In genomic region chr5:172370648-172371248, GRCh38 we compare ENCODE assay signal across 9 cellular contexts.
DNase-seq lines count a peak whose midpoint lies in the region; ATAC-seq and TF ChIP-seq lines count a peak whose summit lies in the region.
"Had no signal": no experiment of that assay in that cellular context is flagged by ENCODE, and none has a peak within 500 bp of the region (broad histone marks: within the 10 kb centered on the region; RNA-seq: fewer than 3 reads in every experiment).

No MANE protein-coding gene starts in this region.

- H3K4me3 ChIP-seq in heart left ventricle (no peak overlapping the region), dorsolateral prefrontal cortex (no peak overlapping the region), lower leg skin (ENCODE audit: low read depth, poor library complexity, severe bottlenecking) (no peak overlapping the region)

- H3K4me3 Mint-ChIP-seq in stimulated activated memory B cell treated with anti-CD40 and anti-IgM and Interleukin-4, amounts not matched to agents 10 μg/mL and 1 μg/mL and 100 μg/mL, for 72 hours, result no peak overlapping the region
- H3K4me3 Mint-ChIP-seq: stimulated activated effector memory CD8-positive, alpha-beta T cell treated with anti-CD3 and anti-CD28 coated beads, Interleukin-12 subunit alpha, Interleukin-12 subunit beta, amount 100 ng/mL, for 72 hours had no signal

- peaks cover 7% of the 10 kb centered on the region for H3K9me3 Mint-ChIP-seq in stimulated activated memory B cell treated with anti-CD40 and anti-IgM and Interleukin-4, amounts not matched to agents 10 μg/mL and 1 μg/mL and 100 μg/mL, for 72 hours

- intact Hi-C loops in heart left ventricle (cut with DNase I), result no loop called here
- intact Hi-C loops in Right ventricle myocardium inferior (cut with DNase I), result no loop called here
- intact Hi-C loops in dorsolateral prefrontal cortex (cut with DNase I), result loop anchor here (5.0 to 10.0 kb wide), 2 partner anchors 47 to 324 kb away; no protein-coding TSS in a partner anchor
- intact Hi-C loops in posterior vena cava (cut with DNase I), result no loop called here
- intact Hi-C loops in lower leg skin (cut with DNase I; ENCODE audit: low total_unique reads), result no loop called here

- TF ChIP-seq POLR2A in heart left ventricle (IDR thresholded peaks at IDR 0.05) (no peak), lower leg skin (IDR thresholded peaks at IDR 0.05) (no peak)

- H3K4me1 Mint-ChIP-seq in stimulated activated memory B cell treated with anti-CD40 and anti-IgM and Interleukin-4, amounts not matched to agents 10 μg/mL and 1 μg/mL and 100 μg/mL, for 72 hours, result no peaks in the 10 kb centered on the region
- H3K4me1 Mint-ChIP-seq: stimulated activated effector memory CD8-positive, alpha-beta T cell treated with anti-CD3 and anti-CD28 coated beads, Interleukin-12 subunit alpha, Interleukin-12 subunit beta, amount 100 ng/mL, for 72 hours had no signal

- peaks cover 33% of the 10 kb centered on the region for H3K27me3 Mint-ChIP-seq in stimulated activated memory B cell treated with anti-CD40 and anti-IgM and Interleukin-4, amounts not matched to agents 10 μg/mL and 1 μg/mL and 100 μg/mL, for 72 hours

- peaks cover 0 to 18% (median 13%) of the 10 kb centered on the region in 12 donors for H3K9me3 ChIP-seq in heart left ventricle

- no peak overlapping the region for H3K27ac Mint-ChIP-seq in stimulated activated memory B cell treated with anti-CD40 and anti-IgM and Interleukin-4, amounts not matched to agents 10 μg/mL and 1 μg/mL and 100 μg/mL, for 72 hours
- H3K27ac Mint-ChIP-seq: stimulated activated effector memory CD8-positive, alpha-beta T cell treated with anti-CD3 and anti-CD28 coated beads, Interleukin-12 subunit alpha, Interleukin-12 subunit beta, amount 100 ng/mL, for 72 hours had no signal

- no peaks in the 10 kb centered on the region for H3K36me3 Mint-ChIP-seq in stimulated activated memory B cell treated with anti-CD40 and anti-IgM and Interleukin-4, amounts not matched to agents 10 μg/mL and 1 μg/mL and 100 μg/mL, for 72 hours
- H3K36me3 Mint-ChIP-seq: stimulated activated effector memory CD8-positive, alpha-beta T cell treated with anti-CD3 and anti-CD28 coated beads, Interleukin-12 subunit alpha, Interleukin-12 subunit beta, amount 100 ng/mL, for 72 hours had no signal

- WGBS in heart left ventricle, 4 donors, result 43 to 57% (median 49%) methylated on average over 3 of the region's 3 CpGs
- WGBS in lower leg skin, 2 donors, result 53 to 55% methylated on average over 3 of the region's 3 CpGs

- DNase-seq in heart left ventricle (no peak), Right ventricle myocardium inferior (ENCODE audit: missing footprints) (no peak), NCI-H69 (lab: John Stamatoyannopoulos, UW) (peak; percentile 31), dorsolateral prefrontal cortex (peak in 1 of 10 donors; percentile 59), posterior vena cava (ENCODE audit: low spot score) (peak; percentile 15), lower leg skin (ENCODE audit: low spot score in 2 of 2) (no peak)

- ATAC-seq in heart left ventricle (peak in 1 of 4 donors; percentile 14), Right ventricle myocardium inferior (no peak), HG03460 (IDR thresholded peaks at IDR 0.05; ENCODE audit: unreplicated experiment) (no peak)
- ATAC-seq in stimulated activated memory B cell treated with anti-CD40 and anti-IgM and Interleukin-4, amounts not matched to agents 10 μg/mL and 1 μg/mL and 100 μg/mL, for 72 hours, result no peak
- ATAC-seq: stimulated activated effector memory CD8-positive, alpha-beta T cell treated with anti-CD3 and anti-CD28 coated beads, Interleukin-12 subunit alpha, Interleukin-12 subunit beta, amount 100 ng/mL, for 72 hours had no signal

- H3K27ac ChIP-seq in heart left ventricle (no peak overlapping the region), dorsolateral prefrontal cortex (peak overlapping the region in 8 of 59 donors; percentile 8 to 63 (median 27))

- no peaks in the 10 kb centered on the region for H3K4me1 ChIP-seq in heart left ventricle

- no peaks in the 10 kb centered on the region for H3K27me3 ChIP-seq in heart left ventricle
- H3K27me3 ChIP-seq in dorsolateral prefrontal cortex, result no peaks in the 10 kb centered on the region

- H3K36me3 ChIP-seq in heart left ventricle, result peaks cover 0 to 24% (median 2%) of the 10 kb centered on the region in 9 donors

- TF ChIP-seq CTCF in heart left ventricle (IDR thresholded peaks at IDR 0.05), result peak in 11 of 12 donors; percentile 11 to 58 (median 40)
- peak in 49 of 56 donors; percentile 22 to 63 (median 43) for TF ChIP-seq CTCF in dorsolateral prefrontal cortex (IDR thresholded peaks at IDR 0.05 in 54 of 56, conservative IDR thresholded peaks at IDR 0.05 in 2 of 56; ENCODE audit: low read depth in 1 of 56, partially characterized antibody in 56 of 56)
- TF ChIP-seq CTCF in lower leg skin (IDR thresholded peaks at IDR 0.05), result no peak

Comparison
In these comparisons a context has a peak if more than half of its experiments do, and no peak if none do; other contexts are left out.
1. DNase-seq: peak in NCI-H69 (single experiment) and posterior vena cava (single experiment); none in heart left ventricle (0 of 5), Right ventricle myocardium inferior (single experiment) and lower leg skin (0 of 2).
2. CTCF ChIP-seq: peak in heart left ventricle (11 of 12) and dorsolateral prefrontal cortex (49 of 56); none in lower leg skin (0 of 3).
3. intact Hi-C loops: an anchor here in dorsolateral prefrontal cortex (5.0 to 10.0 kb wide); none called in heart left ventricle, Right ventricle myocardium inferior, posterior vena cava and lower leg skin.